ENCODE assay signal across 5 cellular contexts in the genomic region with DNA sequence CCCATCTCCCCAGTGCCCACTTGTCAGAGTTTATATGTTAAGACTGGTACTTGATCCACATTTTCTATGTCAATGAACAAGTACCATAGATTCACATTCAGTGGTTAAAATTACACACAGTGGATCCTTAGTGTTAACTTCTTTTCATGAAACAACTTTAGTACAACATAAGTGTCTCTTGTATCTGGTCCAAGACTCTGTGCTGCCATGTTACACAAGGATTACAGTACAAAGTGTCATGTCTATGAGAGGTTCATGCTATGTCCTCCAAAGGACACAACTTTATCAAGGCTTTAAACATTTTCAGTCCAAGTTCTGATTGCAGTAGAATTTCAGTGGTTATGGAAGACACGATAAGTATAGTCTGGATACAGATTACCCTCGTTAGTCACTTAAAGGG.
"Had no signal": no experiment of that assay in that cellular context is flagged by ENCODE, and none has a peak within 500 bp of the region (broad histone marks: within the 10 kb centered on the region; RNA-seq: fewer than 3 reads in every experiment).

No MANE protein-coding gene starts in this region.

- ATAC-seq: GM23338, K562 had no signal

- H3K9me3 Mint-ChIP-seq: GM23338, H9 had no signal

- H3K4me3 ChIP-seq: GM23338, K562 had no signal

- H3K27ac Mint-ChIP-seq: GM23338, H9 had no signal

- H3K4me3 Mint-ChIP-seq: GM23338, H9 had no signal

- DNase-seq: H9, HCEC 1CT, IMR-90 had no signal
